ENCODE assay signal across 12 cellular contexts in genomic region chr6:22917344-22917743, GRCh38.
"Had no signal": no experiment of that assay in that cellular context is flagged by ENCODE, and none has a peak within 500 bp of the region (broad histone marks: within the 10 kb centered on the region; RNA-seq: fewer than 3 reads in every experiment).

No MANE protein-coding gene starts in this region.

- H3K27ac ChIP-seq: breast epithelium, esophagus squamous epithelium had no signal

- H3K4me3 ChIP-seq: breast epithelium, esophagus squamous epithelium had no signal

- H3K4me1 ChIP-seq: breast epithelium, esophagus squamous epithelium had no signal

- DNase-seq: activated CD8-positive, alpha-beta memory T cell treated with anti-CD3 and anti-CD28 coated beads, Interleukin-2, amount 10 ng/mL, durations not matched to agents 7 days and 5 days; activated effector memory CD4-positive, alpha-beta T cell treated with Interleukin-2 at 50 U/mL for 16 hours; activated T-cell treated with anti-CD3 and anti-CD28 coated beads, Interleukin-2, amount 50 U/mL, for 24 hours; anterior cingulate cortex; esophagus squamous epithelium; hypothalamus; mammary epithelial cell; stimulated activated CD4-positive, alpha-beta T cell treated with anti-CD3 and anti-CD28 coated beads, Interleukin-4, amount 100 ng/mL, for 24 hours; T-helper 2 cell had no signal

- ATAC-seq: activated CD8-positive, alpha-beta memory T cell treated with anti-CD3 and anti-CD28 coated beads, Interleukin-2, amount 10 ng/mL, durations not matched to agents 7 days and 5 days; activated naive CD4-positive, alpha-beta T cell treated with anti-CD3 and anti-CD28 coated beads, Interleukin-2, amount 50 U/mL, for 72 hours; natural killer cell treated with Interleukin-12 subunit alpha and Interleukin-12 subunit beta and Interleukin-15 and Interleukin-18, amount 100 ng/mL, for 72 hours had no signal

- H3K36me3 ChIP-seq: breast epithelium, esophagus squamous epithelium had no signal

- H3K27me3 ChIP-seq: breast epithelium, esophagus squamous epithelium had no signal

- H3K9me3 ChIP-seq: breast epithelium, esophagus squamous epithelium had no signal
